Comparison of ENCODE assay signal across 21 cellular contexts in genomic region chr9:80376180-80376579, GRCh38.
"Had no signal": no experiment of that assay in that cellular context is flagged by ENCODE, and none has a peak within 500 bp of the region (broad histone marks: within the 10 kb centered on the region; RNA-seq: fewer than 3 reads in every experiment).

No MANE protein-coding gene starts in this region.

- ATAC-seq: foreskin keratinocyte; lower lobe of right lung; sciatic nerve; stimulated activated naive B cell treated with anti-CD40 and anti-IgM and Interleukin-4, amounts not matched to agents 10 μg/mL and 1 μg/mL and 100 μg/mL, for 72 hours had no signal

- H3K27ac ChIP-seq: coronary artery, foreskin keratinocyte, hepatocyte, left ventricle myocardium inferior, lower lobe of right lung, parathyroid adenoma, prostate gland, spleen, stomach had no signal

- DNase-seq: effector CD4-positive, alpha-beta T cell; endodermal cell; erythroblast; foreskin keratinocyte; head of caudate nucleus; left ventricle myocardium inferior; lower lobe of right lung; naive B cell; spleen; stimulated activated CD4-positive, alpha-beta T cell treated with anti-CD3 and anti-CD28 coated beads, Interleukin-15, amount 100 ng/mL, for 24 hours; stimulated activated CD4-positive, alpha-beta T cell treated with anti-CD3 and anti-CD28 coated beads, Interleukin-1b, Interleukin-23, amount 100 ng/mL, for 48 hours; stimulated activated CD4-positive, alpha-beta T cell treated with anti-CD3 and anti-CD28 coated beads, Interleukin-4, amount 100 ng/mL, for 24 hours; stimulated activated naive B cell treated with anti-CD40 and anti-IgM and Interleukin-4, amounts not matched to agents 10 μg/mL and 1 μg/mL and 100 μg/mL, for 72 hours; stomach; substantia nigra; trophoblast cell had no signal
